In the genomic region with DNA sequence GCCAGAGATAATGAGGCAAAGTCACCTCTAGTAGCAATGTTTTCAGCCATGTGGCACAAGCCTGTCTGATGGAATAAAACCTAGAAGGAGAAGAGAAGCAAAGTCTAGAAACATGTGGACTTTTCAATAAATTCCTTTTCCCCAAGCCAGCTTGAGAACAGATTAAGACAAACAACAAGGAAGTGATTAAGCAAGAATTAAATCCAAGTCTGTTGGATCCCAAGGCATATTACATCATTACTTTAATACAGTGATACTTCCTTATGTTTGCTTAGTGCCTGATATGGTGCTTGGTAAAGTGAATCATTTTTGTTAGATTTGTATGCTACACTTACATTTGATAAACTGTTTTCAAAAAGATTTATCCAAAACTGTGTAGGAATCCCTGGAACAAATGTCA, we compare ENCODE assay signal across 22 cellular contexts.
DNase-seq lines count a peak whose midpoint lies in the region; ATAC-seq, FAIRE-seq and TF ChIP-seq lines count a peak whose summit lies in the region.
"Had no signal": no experiment of that assay in that cellular context is flagged by ENCODE, and none has a peak within 500 bp of the region (broad histone marks: within the 10 kb centered on the region; RNA-seq: fewer than 3 reads in every experiment).

No MANE protein-coding gene starts in this region.

- no TSS peak for BruUV-seq in PC-3 (replicated peaks; lab: Mats Ljungman, UMichigan)

- POLR2A ChIA-PET in PC-3 (lab: Charles Lee; ENCODE audit: unreplicated experiment): no interaction called here

- H3K4me2 ChIP-seq in PC-3 (ENCODE audit: low read length): no peak overlapping the region

- no peaks in the 10 kb centered on the region for H4K20me1 ChIP-seq in PC-3 (ENCODE audit: low read length)

- H3K4me1 ChIP-seq in PC-3 (ENCODE audit: insufficient read depth, low read length) (peaks cover 7% of the 10 kb centered on the region; the same call in 1 of the 2 replicates), small intestine (ENCODE audit: control insufficient read depth in 2 of 2, insufficient read depth in 1 of 2, low read depth in 1 of 2, low read length in 1 of 2) (no peaks in the 10 kb centered on the region)
- H3K4me1 ChIP-seq: lower lobe of right lung had no signal

- no peak for FAIRE-seq in small intestine (lab: Jason Lieb, UNC)
- FAIRE-seq: colon had no signal

- no peaks in the 10 kb centered on the region for H3K79me2 ChIP-seq in PC-3 (ENCODE audit: low read length)

- no peak for ATAC-seq in PC-3
- peak; percentile 82 for ATAC-seq in esophagus mucosa
- no peak for ATAC-seq in HG03175 (IDR thresholded peaks at IDR 0.05; ENCODE audit: unreplicated experiment)
- ATAC-seq in HG02642 (IDR thresholded peaks at IDR 0.05; ENCODE audit: poor library complexity, unreplicated experiment): no peak
- ATAC-seq: lower lobe of right lung; stimulated activated naive B cell treated with anti-CD40 and anti-IgM and Interleukin-4, amounts not matched to agents 10 μg/mL and 1 μg/mL and 100 μg/mL, for 72 hours had no signal

- TF ChIP-seq CTCF in PC-3 (conservative IDR thresholded peaks at IDR 0.05; ENCODE audit: low read depth, low read length): no peak

- H3K36me3 ChIP-seq in PC-3 (ENCODE audit: low read depth, low read length): no peaks in the 10 kb centered on the region
- no peaks in the 10 kb centered on the region for H3K36me3 ChIP-seq in small intestine (ENCODE audit: control insufficient read depth in 2 of 2, insufficient read depth in 2 of 2, low read length in 2 of 2)
- H3K36me3 ChIP-seq: lower lobe of right lung had no signal

- H3K27ac ChIP-seq in PC-3 (ENCODE audit: low read length): no peak overlapping the region
- no peak overlapping the region for H3K27ac ChIP-seq in small intestine (ENCODE audit: low read depth in 1 of 2, low read length in 1 of 2)
- H3K27ac ChIP-seq: lower lobe of right lung, SK-N-MC had no signal

- H3K9me3 ChIP-seq in PC-3 (ENCODE audit: low read length): no peaks in the 10 kb centered on the region
- H3K9me3 ChIP-seq in small intestine (ENCODE audit: control insufficient read depth, low read depth): no peaks in the 10 kb centered on the region
- H3K9me3 ChIP-seq: lower lobe of right lung had no signal

- no peaks in the 10 kb centered on the region for H3K9me2 ChIP-seq in PC-3 (replicated peaks; ENCODE audit: low read length)

- DNase-seq in NCI-H82 (lab: John Stamatoyannopoulos, UW) (peak; percentile 29), NCI-H82 treated with DMSO at 0.1 percent for 48 hours (lab: John Stamatoyannopoulos, UW; ENCODE audit: unreplicated experiment) (no peak), PC-3 (peak; percentile 21), small intestine (peak; percentile 44), pons (ENCODE audit: low spot score) (no peak)
- DNase-seq: 8988T; activated CD4-positive, alpha-beta T cell treated with anti-CD3 and anti-CD28 coated beads for 1 hour; amniotic stem cell; CD4-positive, alpha-beta memory T cell; lower lobe of right lung; naive B cell; NCI-H2081 treated with DMSO at 0.1 percent for 48 hours; NCI-H510A treated with DMSO at 0.1 percent for 48 hours; OCI-M1; posterior cingulate gyrus; stimulated activated CD4-positive, alpha-beta T cell treated with anti-CD3 and anti-CD28 coated beads, Interleukin-15, amount 100 ng/mL, for 24 hours; stimulated activated naive B cell treated with anti-CD40 and anti-IgM and Interleukin-4, amounts not matched to agents 10 μg/mL and 1 μg/mL and 100 μg/mL, for 72 hours had no signal

- CTCF ChIA-PET in PC-3 (lab: Charles Lee): no interaction called here

- H3K27me3 ChIP-seq in PC-3 (ENCODE audit: low read length) (no peaks in the 10 kb centered on the region), small intestine (ENCODE audit: control insufficient read depth in 2 of 2, insufficient read depth in 2 of 2, low read length in 2 of 2) (no peaks in the 10 kb centered on the region)

- intact Hi-C loops in PC-3 (cut with micrococcal nuclease): no loop called here

- no peak overlapping the region for H2AFZ ChIP-seq in PC-3 (ENCODE audit: low read length)

- no peak overlapping the region for H3K9ac ChIP-seq in PC-3 (ENCODE audit: low read length)

- no peaks in the 10 kb centered on the region for H3F3A ChIP-seq in PC-3 (ENCODE audit: low read length, unreplicated experiment)

- no peak overlapping the region for H3K4me3 ChIP-seq in PC-3 (ENCODE audit: low read length)
- no peak overlapping the region for H3K4me3 ChIP-seq in small intestine (ENCODE audit: low read depth in 1 of 2, low read length in 2 of 2)
- H3K4me3 ChIP-seq: lower lobe of right lung, SK-N-MC had no signal

Comparison
In these comparisons a context has a peak if more than half of its experiments do, and no peak if none do; other contexts are left out.
1. DNase-seq: peak in NCI-H82 (single experiment), PC-3 (single experiment) and small intestine (single experiment); none in NCI-H82 treated with DMSO at 0.1 percent for 48 hours (single experiment) and pons (single experiment).